Comparison of ENCODE assay signal across 1 cellular context in genomic region chr11:95095858-95096587, GRCh38.
TF ChIP-seq lines count a peak whose summit lies in the region.

No MANE protein-coding gene starts in this region.

TF ChIP-seq in GM12878, 131 proteins besides CTCF, POLR2A, EP300 and RAD21 (continued from another document and continues in another):
- no peak for TF ChIP-seq ZBTB4 (CRISPR knock-in tag; IDR thresholded peaks at IDR 0.05)
- TF ChIP-seq RCOR1 (conservative IDR thresholded peaks at IDR 0.05; ENCODE audit: low read depth, low read length), result no peak
- TF ChIP-seq HDAC2 (IDR thresholded peaks at IDR 0.05), result no peak
- TF ChIP-seq TCF12 (IDR thresholded peaks at IDR 0.05; ENCODE audit: low read depth, low read length), result 0 out of 2 replicates have a peak, but pooled peaks have one; percentile 38
- peak; percentile 61; the same call in 1 of the 2 replicates for TF ChIP-seq TCF7 (IDR thresholded peaks at IDR 0.05; ENCODE audit: borderline replicate concordance)
- no peak for TF ChIP-seq KAT2A (conservative IDR thresholded peaks at IDR 0.05; ENCODE audit: control insufficient read depth, low read depth, low read length)
- TF ChIP-seq SUZ12 (IDR thresholded peaks at IDR 0.05; ENCODE audit: unreplicated experiment), result no peak
- TF ChIP-seq ZNF24 (IDR thresholded peaks at IDR 0.05), result no peak
- TF ChIP-seq MTA2 (IDR thresholded peaks at IDR 0.05; ENCODE audit: low read depth), result peak; percentile 83
- peak; percentile 77 for TF ChIP-seq BCL11A (IDR thresholded peaks at IDR 0.05; ENCODE audit: low read depth, low read length)
- no peak for TF ChIP-seq ZBTB33 (IDR thresholded peaks at IDR 0.05)
- no peak for TF ChIP-seq RBBP5 (conservative IDR thresholded peaks at IDR 0.05)
- peak; percentile 54; the same call in 1 of the 2 replicates for TF ChIP-seq DPF2 (IDR thresholded peaks at IDR 0.05)
- no peak for TF ChIP-seq NFXL1 (IDR thresholded peaks at IDR 0.05; ENCODE audit: borderline replicate concordance)
- no peak for TF ChIP-seq CEBPZ (IDR thresholded peaks at IDR 0.05; ENCODE audit: low read depth, low read length)
- TF ChIP-seq IRF3 (IDR thresholded peaks at IDR 0.05), result no peak
- TF ChIP-seq E2F4 (IDR thresholded peaks at IDR 0.05; ENCODE audit: low read depth, low read length), result no peak
- TF ChIP-seq RUNX3 (IDR thresholded peaks at IDR 0.05; ENCODE audit: low read length), result peak; percentile 80
- TF ChIP-seq MYC (IDR thresholded peaks at IDR 0.05; ENCODE audit: insufficient read depth, insufficient read length, insufficient replicate concordance, low read length, severe bottlenecking), result no peak
- TF ChIP-seq E2F8 (IDR thresholded peaks at IDR 0.05; ENCODE audit: low read depth, partially characterized antibody), result no peak
- peak; percentile 90 for TF ChIP-seq ATF7 (IDR thresholded peaks at IDR 0.05; ENCODE audit: low read depth)
- peak; percentile 96 for TF ChIP-seq ATF2 (IDR thresholded peaks at IDR 0.05; ENCODE audit: low read length)
- TF ChIP-seq YY1 (IDR thresholded peaks at IDR 0.05; ENCODE audit: low read depth, low read length), result no peak
- no peak for TF ChIP-seq BMI1 (IDR thresholded peaks at IDR 0.05; ENCODE audit: borderline replicate concordance)
- TF ChIP-seq ZNF384 (IDR thresholded peaks at IDR 0.05; ENCODE audit: borderline replicate concordance, low read depth, low read length), result peak; percentile 94
- TF ChIP-seq HCFC1 (IDR thresholded peaks at IDR 0.05; ENCODE audit: low read length), result no peak
- TF ChIP-seq SREBF2 (IDR thresholded peaks at IDR 0.05; ENCODE audit: low read length), result no peak
- TF ChIP-seq JUND (IDR thresholded peaks at IDR 0.05; ENCODE audit: low read depth, low read length), result no peak
- no peak for TF ChIP-seq CHD2 (IDR thresholded peaks at IDR 0.05; ENCODE audit: borderline replicate concordance, low read depth, low read length)
- no peak for TF ChIP-seq ELK1 (IDR thresholded peaks at IDR 0.05; ENCODE audit: low read depth, low read length)
- TF ChIP-seq HSF1 (IDR thresholded peaks at IDR 0.05; ENCODE audit: low read depth, low read length), result no peak
- no peak for TF ChIP-seq CBX3 (IDR thresholded peaks at IDR 0.05; ENCODE audit: borderline replicate concordance, low read depth)
- TF ChIP-seq ZNF622 (IDR thresholded peaks at IDR 0.05), result no peak
- peak; percentile 53; the same call in 1 of the 2 replicates for TF ChIP-seq CHD1 (IDR thresholded peaks at IDR 0.05; ENCODE audit: low read depth, low read length)
- no peak for TF ChIP-seq ZNF207 (IDR thresholded peaks at IDR 0.05; ENCODE audit: borderline replicate concordance)
- no peak for TF ChIP-seq PRDM15 (CRISPR knock-in tag; IDR thresholded peaks at IDR 0.05)
- no peak for TF ChIP-seq TCF3 (IDR thresholded peaks at IDR 0.05; ENCODE audit: borderline replicate concordance, insufficient read depth, low read depth, low read length)
- TF ChIP-seq TAF1 (IDR thresholded peaks at IDR 0.05; ENCODE audit: borderline replicate concordance, low read depth, low read length), result no peak
